In genomic region chr13:24747248-24748151, GRCh38 we compare ENCODE assay signal across 8 cellular contexts. TPM values are rescaled to one million over a fixed set of nuclear protein-coding genes. Genes with fewer than 3 reads are reported as not detected.
DNase-seq lines count a peak whose midpoint lies in the region; ATAC-seq lines count a peak whose summit lies in the region.

No MANE protein-coding gene starts in this region.

- H2AFZ ChIP-seq in Karpas-422 (ENCODE audit: low read length): no peak overlapping the region

- H3K36me3 ChIP-seq in iPS-18a (ENCODE audit: control insufficient read depth, low read depth, low read length) (no peaks in the 10 kb centered on the region), Karpas-422 (ENCODE audit: insufficient read depth, low read length) (no peaks in the 10 kb centered on the region)

- peak; percentile 41 for ATAC-seq in stimulated activated naive CD8-positive, alpha-beta T cell treated with anti-CD3 and anti-CD28 coated beads, Interleukin-15, Interleukin-2, amounts not matched to agents 100 U/mL and 50 U/mL, for 24 hours

- H3K4me1 ChIP-seq in iPS-18a (ENCODE audit: control insufficient read depth, low read depth, low read length) (peaks cover 3% of the 10 kb centered on the region), Karpas-422 (ENCODE audit: low read length) (no peaks in the 10 kb centered on the region)

- peak overlapping the region; percentile 61 for H3K4me3 ChIP-seq in iPS-18a (ENCODE audit: low read length)
- H3K4me3 ChIP-seq in Karpas-422 (ENCODE audit: low read length): no peak overlapping the region

- POLR2A ChIA-PET in activated CD4-positive, alpha-beta memory T cell treated with anti-CD3 and anti-CD28 coated beads, Interleukin-2, amount 10 ng/mL, durations not matched to agents 7 days and 5 days (lab: Charles Lee): no interaction called here

- H3K9me3 ChIP-seq in iPS-18a (ENCODE audit: control insufficient read depth, low read depth, low read length) (no peaks in the 10 kb centered on the region), Karpas-422 (ENCODE audit: low read length) (no peaks in the 10 kb centered on the region)

- H3K9ac ChIP-seq in iPS-18a (ENCODE audit: low read length) (no peak overlapping the region), Karpas-422 (ENCODE audit: low read length) (no peak overlapping the region)

- H3K4me1 Mint-ChIP-seq in activated CD4-positive, alpha-beta memory T cell treated with anti-CD3 and anti-CD28 coated beads, Interleukin-2, amount 10 ng/mL, durations not matched to agents 7 days and 5 days: peaks cover 21% of the 10 kb centered on the region

- peak overlapping the region; percentile 63 for H3K4me3 Mint-ChIP-seq in activated CD4-positive, alpha-beta memory T cell treated with anti-CD3 and anti-CD28 coated beads, Interleukin-2, amount 10 ng/mL, durations not matched to agents 7 days and 5 days

- H3K27me3 ChIP-seq in iPS-18a (ENCODE audit: control insufficient read depth, insufficient read depth, low read length): peaks cover 62% of the 10 kb centered on the region
- H3K27me3 ChIP-seq in Karpas-422 (ENCODE audit: low read length): no peaks in the 10 kb centered on the region

- no peak overlapping the region for H3K4me2 ChIP-seq in Karpas-422 (ENCODE audit: low read depth, low read length, poor library complexity, severe bottlenecking)

- H3K27me3 Mint-ChIP-seq in activated CD4-positive, alpha-beta memory T cell treated with anti-CD3 and anti-CD28 coated beads, Interleukin-2, amount 10 ng/mL, durations not matched to agents 7 days and 5 days: peaks cover 63% of the 10 kb centered on the region

- H3K9me3 Mint-ChIP-seq in activated CD4-positive, alpha-beta memory T cell treated with anti-CD3 and anti-CD28 coated beads, Interleukin-2, amount 10 ng/mL, durations not matched to agents 7 days and 5 days: no peaks in the 10 kb centered on the region

- no peaks in the 10 kb centered on the region for H3K9me2 ChIP-seq in Karpas-422 (replicated peaks; ENCODE audit: insufficient read depth, low read length)

- no peaks in the 10 kb centered on the region for H4K20me1 ChIP-seq in Karpas-422 (ENCODE audit: insufficient read depth, low read depth, low read length)

- no peaks in the 10 kb centered on the region for H3K79me2 ChIP-seq in Karpas-422 (ENCODE audit: low read length)

- H3K27ac ChIP-seq in iPS-18a (ENCODE audit: low read length): no peak overlapping the region
- H3K27ac ChIP-seq in Karpas-422 (ENCODE audit: low read length): no peak overlapping the region

- CTCF ChIA-PET in activated CD4-positive, alpha-beta memory T cell treated with anti-CD3 and anti-CD28 coated beads, Interleukin-2, amount 10 ng/mL, durations not matched to agents 7 days and 5 days (lab: Charles Lee): interaction anchor here (1.3 kb wide), 1 partner anchor 53 kb away, joined by 4 read pairs; no protein-coding TSS in a partner anchor

- peak; percentile 5 to 11 for DNase-seq in stimulated activated CD4-positive, alpha-beta T cell treated with anti-CD3 and anti-CD28 coated beads, Interleukin-15, amount 100 ng/mL, for 48 hours (ENCODE audit: low read depth in 2 of 2)
- DNase-seq in stimulated activated CD4-positive, alpha-beta T cell treated with anti-CD3 and anti-CD28 coated beads, Interleukin-2, amount 100 ng/mL, for 48 hours: no peak
- DNase-seq in activated CD4-positive, alpha-beta memory T cell treated with anti-CD3 and anti-CD28 coated beads, Interleukin-2, amount 10 ng/mL, durations not matched to agents 7 days and 5 days: peak; percentile 54
- peak; percentile 42 for DNase-seq in stimulated activated naive CD8-positive, alpha-beta T cell treated with anti-CD3 and anti-CD28 coated beads, Interleukin-15, Interleukin-2, amounts not matched to agents 100 U/mL and 50 U/mL, for 24 hours
- DNase-seq in HuH-7 (ENCODE audit: low spot score): no peak
- DNase-seq in SKM-1 (lab: John Stamatoyannopoulos, UW; ENCODE audit: unreplicated experiment): no peak
- DNase-seq in Karpas-422: no peak

- H3K36me3 Mint-ChIP-seq in activated CD4-positive, alpha-beta memory T cell treated with anti-CD3 and anti-CD28 coated beads, Interleukin-2, amount 10 ng/mL, durations not matched to agents 7 days and 5 days (ENCODE audit: low read depth): no peaks in the 10 kb centered on the region

- H3K27ac Mint-ChIP-seq in activated CD4-positive, alpha-beta memory T cell treated with anti-CD3 and anti-CD28 coated beads, Interleukin-2, amount 10 ng/mL, durations not matched to agents 7 days and 5 days: no peak overlapping the region

RNA-seq across cellular contexts. Expression of gene RNF17, which starts 16.5 kb away (rescaled TPM):
- total RNA-seq in activated CD4-positive, alpha-beta memory T cell treated with anti-CD3 and anti-CD28 coated beads, Interleukin-2, amount 10 ng/mL, durations not matched to agents 7 days and 5 days: not detected
- total RNA-seq in Karpas-422 (2014; rRNA removed; shearing (Covaris generic); ENCODE audit: low replicate concordance): not detected in 2 replicates

Comparison
In these comparisons a context has a peak if more than half of its experiments do, and no peak if none do; other contexts are left out.
1. DNase-seq: peak in stimulated activated CD4-positive, alpha-beta T cell treated with anti-CD3 and anti-CD28 coated beads, Interleukin-15, amount 100 ng/mL, for 48 hours (2 of 2), activated CD4-positive, alpha-beta memory T cell treated with anti-CD3 and anti-CD28 coated beads, Interleukin-2, amount 10 ng/mL, durations not matched to agents 7 days and 5 days (single experiment) and stimulated activated naive CD8-positive, alpha-beta T cell treated with anti-CD3 and anti-CD28 coated beads, Interleukin-15, Interleukin-2, amounts not matched to agents 100 U/mL and 50 U/mL, for 24 hours (single experiment); none in stimulated activated CD4-positive, alpha-beta T cell treated with anti-CD3 and anti-CD28 coated beads, Interleukin-2, amount 100 ng/mL, for 48 hours (0 of 2), HuH-7 (single experiment), SKM-1 (single experiment) and Karpas-422 (single experiment).